ENCODE assay signal across 2 cellular contexts in genomic region chr11:63670077-63670737, GRCh38.
TF ChIP-seq lines count a peak whose summit lies in the region.

No MANE protein-coding gene starts in this region.

TF ChIP-seq in Ishikawa, 13 proteins besides CTCF, POLR2A, EP300 and RAD21:
- TF ChIP-seq TCF12 (IDR thresholded peaks at IDR 0.05; ENCODE audit: low read depth) (no peak), ZBTB7A (IDR thresholded peaks at IDR 0.05; ENCODE audit: low read depth) (no peak), CREB1 (IDR thresholded peaks at IDR 0.05; ENCODE audit: low read depth) (no peak), CEBPB (IDR thresholded peaks at IDR 0.05) (0 out of 2 replicates have a peak, but pooled peaks have one; percentile 41)

TF ChIP-seq in HepG2, 621 proteins besides CTCF, POLR2A, EP300 and RAD21:
- TF ChIP-seq ZNF121 (CRISPR knock-in tag; IDR thresholded peaks at IDR 0.05) (no peak), CEBPB (IDR thresholded peaks at IDR 0.05; ENCODE audit: borderline replicate concordance, low read depth, low read length) (0 out of 2 replicates have a peak, but pooled peaks have one; percentile 16)
TF ChIP-seq in HepG2: peak in this region for 1.
